ENCODE assay signal across 8 cellular contexts in genomic region chr11:74754507-74755255, GRCh38. TPM values are rescaled to one million over a fixed set of nuclear protein-coding genes. Genes with fewer than 3 reads are reported as not detected.
DNase-seq lines count a peak whose midpoint lies in the region; ATAC-seq, FAIRE-seq and TF ChIP-seq lines count a peak whose summit lies in the region.
"Had no signal": no experiment of that assay in that cellular context is flagged by ENCODE, and none has a peak within 500 bp of the region (broad histone marks: within the 10 kb centered on the region; RNA-seq: fewer than 3 reads in every experiment).

No MANE protein-coding gene starts in this region.

- no peak for TF ChIP-seq CTCF in dorsolateral prefrontal cortex (IDR thresholded peaks at IDR 0.05 in 54 of 56, conservative IDR thresholded peaks at IDR 0.05 in 2 of 56; ENCODE audit: low read depth in 1 of 56, partially characterized antibody in 56 of 56)
- TF ChIP-seq CTCF in MM.1S (IDR thresholded peaks at IDR 0.05; ENCODE audit: low read length), result no peak

- H2AFZ ChIP-seq in MM.1S (ENCODE audit: low read length), result no peak overlapping the region

- H3K9me3 ChIP-seq in esophagus (ENCODE audit: control insufficient read depth in 2 of 2, insufficient read depth in 1 of 2, low read depth in 1 of 2, low read length in 1 of 2) (no peaks in the 10 kb centered on the region), skeletal muscle satellite cell (replicated peaks; ENCODE audit: low read length) (no peaks in the 10 kb centered on the region), MM.1S (replicated peaks; ENCODE audit: insufficient read depth, low read length) (no peaks in the 10 kb centered on the region)

- FAIRE-seq in GM18507 (lab: Jason Lieb, UNC), result peak; percentile 42

- H3K4me2 ChIP-seq in skeletal muscle satellite cell (ENCODE audit: low read length), result peak overlapping the region; percentile 74
- H3K4me2 ChIP-seq in MM.1S (ENCODE audit: low read depth, low read length), result no peak overlapping the region

- peaks cover 0 to 5% of the 10 kb centered on the region in 2 donors for H3K4me1 ChIP-seq in esophagus (ENCODE audit: control insufficient read depth in 2 of 2, insufficient read depth in 2 of 2, low read length in 1 of 2)
- peaks cover 31% of the 10 kb centered on the region for H3K4me1 ChIP-seq in skeletal muscle satellite cell (ENCODE audit: control insufficient read depth, insufficient read depth, low read length)
- H3K4me1 ChIP-seq in MM.1S (ENCODE audit: low read length), result 0 out of 2 replicates have a peak, but pooled peaks cover 4% of the 10 kb centered on the region

- H3F3A ChIP-seq in MM.1S (ENCODE audit: insufficient read depth, low read length), result no peaks in the 10 kb centered on the region

- peak overlapping the region; percentile 49 to 71 for H3K27ac ChIP-seq in esophagus (ENCODE audit: low read depth in 2 of 2, low read length in 1 of 2)
- peak overlapping the region in 6 of 59 donors; percentile 2 to 40 (median 26) for H3K27ac ChIP-seq in dorsolateral prefrontal cortex
- no peak overlapping the region for H3K27ac ChIP-seq in MM.1S (ENCODE audit: low read length)

- H3K4me3 ChIP-seq in esophagus (ENCODE audit: low read depth in 1 of 2, low read length in 2 of 2), result no peak overlapping the region
- peak overlapping the region; percentile 29 for H3K4me3 ChIP-seq in skeletal muscle satellite cell (ENCODE audit: low read length)
- H3K4me3 ChIP-seq in dorsolateral prefrontal cortex, result peak overlapping the region in 1 of 59 donors; percentile 5
- H3K4me3 ChIP-seq in MM.1S (ENCODE audit: low read length), result no peak overlapping the region

- H3K9me2 ChIP-seq in MM.1S (replicated peaks; ENCODE audit: insufficient read depth, low read length), result no peaks in the 10 kb centered on the region

- DNase-seq in GM18507 (ENCODE audit: extremely low spot score, insufficient read length, low read depth) (no peak), NCI-H460 (ENCODE audit: extremely low read depth, low read depth) (peak; percentile 7), dorsolateral prefrontal cortex (no peak), MM.1S (no peak)
- DNase-seq: NCI-H2029 treated with DMSO at 0.1 percent for 48 hours had no signal

- ATAC-seq in GM18517 (IDR thresholded peaks at IDR 0.05; ENCODE audit: unreplicated experiment), result no peak

- WGBS in esophagus, 2 donors, result 58 to 69% methylated on average over 15 of the region's 15 CpGs

- peaks cover 69% of the 10 kb centered on the region for H3K79me2 ChIP-seq in MM.1S (ENCODE audit: low read length)

- H3K36me3 ChIP-seq in esophagus (ENCODE audit: control insufficient read depth in 2 of 2, insufficient read depth in 2 of 2, low read length in 1 of 2), result no peaks in the 10 kb centered on the region
- no peaks in the 10 kb centered on the region for H3K36me3 ChIP-seq in skeletal muscle satellite cell (ENCODE audit: insufficient read depth, low read length)
- no peaks in the 10 kb centered on the region for H3K36me3 ChIP-seq in MM.1S (replicated peaks; ENCODE audit: insufficient read depth, low read length)

- H3K27me3 ChIP-seq in esophagus (ENCODE audit: control insufficient read depth in 1 of 2, insufficient read depth in 2 of 2, low read length in 2 of 2), result no peaks in the 10 kb centered on the region
- H3K27me3 ChIP-seq in skeletal muscle satellite cell (ENCODE audit: control insufficient read depth, insufficient read depth, low read length), result no peaks in the 10 kb centered on the region
- no peaks in the 10 kb centered on the region for H3K27me3 ChIP-seq in dorsolateral prefrontal cortex
- no peaks in the 10 kb centered on the region for H3K27me3 ChIP-seq in MM.1S (replicated peaks; ENCODE audit: insufficient read depth, low read length)

- H4K20me1 ChIP-seq in MM.1S (ENCODE audit: insufficient read depth, low read length), result peaks cover 7% of the 10 kb centered on the region

- peak overlapping the region; percentile 52 for H3K9ac ChIP-seq in skeletal muscle satellite cell (ENCODE audit: low read depth, low read length)
- no peak overlapping the region for H3K9ac ChIP-seq in MM.1S (ENCODE audit: low read length)

- intact Hi-C loops in dorsolateral prefrontal cortex (cut with DNase I), result no loop called here

RNA-seq across cellular contexts. Expression of gene RNF169, which starts 6.0 kb away (rescaled TPM):
- 11.1 and 12.3 TPM in 2 replicates for total RNA-seq in NCI-H460 (2014; rRNA removed; shearing (Covaris generic))
- 12.0 and 17.5 TPM in 2 replicates for polyA plus RNA-seq in NCI-H460 (2014; cell fraction: nucleus; rRNA removed)
- 1 to 10 TPM; 4.8 to 9.2 TPM for polyA plus RNA-seq in esophagus
- total RNA-seq in skeletal muscle satellite cell (2012; rRNA removed), result 15.5 and 16.5 TPM in 2 replicates
- total RNA-seq in dorsolateral prefrontal cortex, result 10 to 100 TPM; 13.4 to 32.9 (median 19.4) TPM

RNA-seq across cellular contexts. Expression of gene CHRDL2, which starts 23.5 kb away (rescaled TPM):
- not detected in 2 replicates for total RNA-seq in NCI-H460 (2014; rRNA removed; shearing (Covaris generic))
- polyA plus RNA-seq in NCI-H460 (2014; cell fraction: nucleus; rRNA removed), result not detected in 2 replicates
- polyA plus RNA-seq in esophagus, result 1 to 10 TPM; 1.4 to 2.8 TPM
- total RNA-seq in skeletal muscle satellite cell (2012; rRNA removed), result not detected in 2 replicates
- total RNA-seq in dorsolateral prefrontal cortex, result 1 to 10 TPM in 15 of 120 experiments, under 1 TPM in 34, not detected in 71; 0.27 to 3.1 (median 0.79) TPM
